In genomic region chr2:25912851-25913695, GRCh38 we compare ENCODE assay signal across 9 cellular contexts. TPM values are rescaled to one million over a fixed set of nuclear protein-coding genes. Genes with fewer than 3 reads are reported as not detected.
DNase-seq lines count a peak whose midpoint lies in the region; ATAC-seq and TF ChIP-seq lines count a peak whose summit lies in the region.
"Had no signal": no experiment of that assay in that cellular context is flagged by ENCODE, and none has a peak within 500 bp of the region (broad histone marks: within the 10 kb centered on the region; RNA-seq: fewer than 3 reads in every experiment).

No MANE protein-coding gene starts in this region.

- DNase-seq in EH (ENCODE audit: low read depth) (peak; percentile 25), NCI-H146 (lab: John Stamatoyannopoulos, UW) (peak; percentile 30), myocyte (ENCODE audit: low read depth) (peak; percentile 22), pons (ENCODE audit: low spot score) (no peak), GM13976 (ENCODE audit: low spot score) (no peak)
- no peak for DNase-seq in central memory CD8-positive, alpha-beta T cell (ENCODE audit: low spot score in 2 of 2)
- DNase-seq in stimulated activated CD4-positive, alpha-beta T cell treated with anti-CD3 and anti-CD28 coated beads, Interleukin-12 subunit alpha, Interleukin-12 subunit beta, amount 100 ng/mL, for 4 hours = no peak

- H3K27me3 Mint-ChIP-seq in central memory CD8-positive, alpha-beta T cell = no peaks in the 10 kb centered on the region

- H3K27ac Mint-ChIP-seq in central memory CD8-positive, alpha-beta T cell (ENCODE audit: low read depth) = peak overlapping the region; percentile 20
- H3K27ac Mint-ChIP-seq: T-helper 1 cell treated with Interleukin-12 subunit alpha and Interleukin-12 subunit beta and Interleukin-4 antibody, amounts not matched to agents 30 μg/mL and 1 μg/mL, for 36 hours had no signal

- no peak for TF ChIP-seq CTCF in GM13976 (IDR thresholded peaks at IDR 0.05; ENCODE audit: borderline replicate concordance, control extremely low read depth, extremely low read depth, insufficient read depth, missing control alignments)

- H3K4me1 Mint-ChIP-seq in central memory CD8-positive, alpha-beta T cell = peaks cover 9% of the 10 kb centered on the region

- no peaks in the 10 kb centered on the region for H3K9me3 Mint-ChIP-seq in central memory CD8-positive, alpha-beta T cell
- H3K9me3 Mint-ChIP-seq: T-helper 1 cell treated with Interleukin-12 subunit alpha and Interleukin-12 subunit beta and Interleukin-4 antibody, amounts not matched to agents 30 μg/mL and 1 μg/mL, for 36 hours had no signal

- no peak for ATAC-seq in central memory CD8-positive, alpha-beta T cell (replicated peaks; ENCODE audit: extremely low read depth, poor library complexity, severe bottlenecking)
- ATAC-seq in GM21717 (IDR thresholded peaks at IDR 0.05; ENCODE audit: unreplicated experiment) = no peak

- H3K36me3 Mint-ChIP-seq in central memory CD8-positive, alpha-beta T cell (ENCODE audit: insufficient read depth) = no peaks in the 10 kb centered on the region

- H3K4me3 Mint-ChIP-seq in central memory CD8-positive, alpha-beta T cell = no peak overlapping the region
- H3K4me3 Mint-ChIP-seq: T-helper 1 cell treated with Interleukin-12 subunit alpha and Interleukin-12 subunit beta and Interleukin-4 antibody, amounts not matched to agents 30 μg/mL and 1 μg/mL, for 36 hours had no signal

- in situ Hi-C loops in GM13976 (cut with MboI; ENCODE audit: low sequenced_read_pairs, unreplicated experiment) = no loop called here

RNA-seq across cellular contexts. Expression of gene ASXL2, which starts 34.8 kb away (rescaled TPM):
- 14.0 and 15.4 TPM in 2 replicates for total RNA-seq in myocyte
- 7.4 TPM for polyA plus RNA-seq in myocyte (2012)

Comparison
In these comparisons a context has a peak if more than half of its experiments do, and no peak if none do; other contexts are left out.
1. DNase-seq: peak in EH (single experiment), NCI-H146 (single experiment) and myocyte (single experiment); none in central memory CD8-positive, alpha-beta T cell (0 of 2), pons (single experiment), GM13976 (single experiment) and stimulated activated CD4-positive, alpha-beta T cell treated with anti-CD3 and anti-CD28 coated beads, Interleukin-12 subunit alpha, Interleukin-12 subunit beta, amount 100 ng/mL, for 4 hours (single experiment).